8 cellular contexts compared by ENCODE assay signal in genomic region chr15:40593588-40594428, GRCh38. TPM values are rescaled to one million over a fixed set of nuclear protein-coding genes. Genes with fewer than 3 reads are reported as not detected.
DNase-seq lines count a peak whose midpoint lies in the region; ATAC-seq lines count a peak whose summit lies in the region.

A gene with protein sequence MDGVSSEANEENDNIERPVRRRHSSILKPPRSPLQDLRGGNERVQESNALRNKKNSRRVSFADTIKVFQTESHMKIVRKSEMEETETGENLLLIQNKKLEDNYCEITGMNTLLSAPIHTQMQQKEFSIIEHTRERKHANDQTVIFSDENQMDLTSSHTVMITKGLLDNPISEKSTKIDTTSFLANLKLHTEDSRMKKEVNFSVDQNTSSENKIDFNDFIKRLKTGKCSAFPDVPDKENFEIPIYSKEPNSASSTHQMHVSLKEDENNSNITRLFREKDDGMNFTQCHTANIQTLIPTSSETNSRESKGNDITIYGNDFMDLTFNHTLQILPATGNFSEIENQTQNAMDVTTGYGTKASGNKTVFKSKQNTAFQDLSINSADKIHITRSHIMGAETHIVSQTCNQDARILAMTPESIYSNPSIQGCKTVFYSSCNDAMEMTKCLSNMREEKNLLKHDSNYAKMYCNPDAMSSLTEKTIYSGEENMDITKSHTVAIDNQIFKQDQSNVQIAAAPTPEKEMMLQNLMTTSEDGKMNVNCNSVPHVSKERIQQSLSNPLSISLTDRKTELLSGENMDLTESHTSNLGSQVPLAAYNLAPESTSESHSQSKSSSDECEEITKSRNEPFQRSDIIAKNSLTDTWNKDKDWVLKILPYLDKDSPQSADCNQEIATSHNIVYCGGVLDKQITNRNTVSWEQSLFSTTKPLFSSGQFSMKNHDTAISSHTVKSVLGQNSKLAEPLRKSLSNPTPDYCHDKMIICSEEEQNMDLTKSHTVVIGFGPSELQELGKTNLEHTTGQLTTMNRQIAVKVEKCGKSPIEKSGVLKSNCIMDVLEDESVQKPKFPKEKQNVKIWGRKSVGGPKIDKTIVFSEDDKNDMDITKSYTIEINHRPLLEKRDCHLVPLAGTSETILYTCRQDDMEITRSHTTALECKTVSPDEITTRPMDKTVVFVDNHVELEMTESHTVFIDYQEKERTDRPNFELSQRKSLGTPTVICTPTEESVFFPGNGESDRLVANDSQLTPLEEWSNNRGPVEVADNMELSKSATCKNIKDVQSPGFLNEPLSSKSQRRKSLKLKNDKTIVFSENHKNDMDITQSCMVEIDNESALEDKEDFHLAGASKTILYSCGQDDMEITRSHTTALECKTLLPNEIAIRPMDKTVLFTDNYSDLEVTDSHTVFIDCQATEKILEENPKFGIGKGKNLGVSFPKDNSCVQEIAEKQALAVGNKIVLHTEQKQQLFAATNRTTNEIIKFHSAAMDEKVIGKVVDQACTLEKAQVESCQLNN (N-terminal part only) (plus strand): TSS chr15:40594249. CDS start chr15:40602932, 8,683 bp downstream.

- DNase-seq in NCI-H748 (lab: John Stamatoyannopoulos, UW; ENCODE audit: unreplicated experiment) (peak; percentile 89), dedifferentiated amniotic fluid mesenchymal stem cell (ENCODE audit: extremely low spot score) (peak; percentile 90), left colon (peak; percentile 88 to 90)
- peak; percentile 92 for DNase-seq in activated CD4-positive, alpha-beta T cell treated with anti-CD3 and anti-CD28 coated beads, Interleukin-2, amount 10 ng/mL, durations not matched to agents 7 days and 5 days
- peak; percentile 80 to 87 for DNase-seq in stimulated activated CD4-positive, alpha-beta T cell treated with anti-CD3 and anti-CD28 coated beads, Interleukin-1b, Interleukin-23, amount 100 ng/mL, for 4 hours (ENCODE audit: low read depth in 2 of 2)

- POLR2A ChIA-PET in activated CD4-positive, alpha-beta T cell treated with anti-CD3 and anti-CD28 coated beads, Interleukin-2, amount 10 ng/mL, durations not matched to agents 7 days and 5 days (lab: Charles Lee), result no interaction called here

- peaks cover 10 to 43% (median 32%) of the 10 kb centered on the region in 10 experiments for H3K4me1 ChIP-seq in BLaER1 treated with 17β-estradiol and CSF1 and Interleukin-3, amounts not matched to agents 10 nM and 100 nM

- H3K4me2 ChIP-seq in BLaER1 treated with 17β-estradiol and CSF1 and Interleukin-3, amounts not matched to agents 10 nM and 100 nM, result peak within 1 kb of the TSS; percentile 74 to 94 (median 87)

- H3K27ac Mint-ChIP-seq in activated CD4-positive, alpha-beta T cell treated with anti-CD3 and anti-CD28 coated beads, Interleukin-2, amount 10 ng/mL, durations not matched to agents 7 days and 5 days, result peak within 1 kb of the TSS; percentile 97

- peak within 1 kb of the TSS; percentile 84 to 97 (median 91) for H3K9ac ChIP-seq in BLaER1 treated with 17β-estradiol and CSF1 and Interleukin-3, amounts not matched to agents 10 nM and 100 nM

- H3K4me3 Mint-ChIP-seq in activated CD4-positive, alpha-beta T cell treated with anti-CD3 and anti-CD28 coated beads, Interleukin-2, amount 10 ng/mL, durations not matched to agents 7 days and 5 days, result peak within 1 kb of the TSS; percentile 85

- ATAC-seq in GM19351 (IDR thresholded peaks at IDR 0.05; ENCODE audit: unreplicated experiment) (peak; percentile 69), HG03521 (IDR thresholded peaks at IDR 0.05; ENCODE audit: unreplicated experiment) (peak; percentile 61), left colon (peak; percentile 88)

- no peaks in the 10 kb centered on the region for H3K9me3 Mint-ChIP-seq in activated CD4-positive, alpha-beta T cell treated with anti-CD3 and anti-CD28 coated beads, Interleukin-2, amount 10 ng/mL, durations not matched to agents 7 days and 5 days

- H3K27me3 Mint-ChIP-seq in activated CD4-positive, alpha-beta T cell treated with anti-CD3 and anti-CD28 coated beads, Interleukin-2, amount 10 ng/mL, durations not matched to agents 7 days and 5 days, result peaks cover 7% of the 10 kb centered on the region

- peaks cover 0 to 11% (median 0%) of the 10 kb centered on the region in 11 experiments; a peak in 6 of 22 replicates for H3K36me3 ChIP-seq in BLaER1 treated with 17β-estradiol and CSF1 and Interleukin-3, amounts not matched to agents 10 nM and 100 nM

- peak within 1 kb of the TSS; percentile 59 to 94 (median 83) for H3K4me3 ChIP-seq in BLaER1 treated with 17β-estradiol and CSF1 and Interleukin-3, amounts not matched to agents 10 nM and 100 nM

- H3K4me1 Mint-ChIP-seq in activated CD4-positive, alpha-beta T cell treated with anti-CD3 and anti-CD28 coated beads, Interleukin-2, amount 10 ng/mL, durations not matched to agents 7 days and 5 days, result peaks cover 41% of the 10 kb centered on the region

- no peaks in the 10 kb centered on the region for H3K9me3 ChIP-seq in BLaER1 treated with 17β-estradiol and CSF1 and Interleukin-3, amounts not matched to agents 10 nM and 100 nM (replicated peaks in 1 of 11)

- H4K20me1 ChIP-seq in BLaER1 treated with 17β-estradiol and CSF1 and Interleukin-3, amounts not matched to agents 10 nM and 100 nM, result no peaks in the 10 kb centered on the region

- peak within 1 kb of the TSS; percentile 88 to 99 (median 92) for H3K27ac ChIP-seq in BLaER1 treated with 17β-estradiol and CSF1 and Interleukin-3, amounts not matched to agents 10 nM and 100 nM

- H3K36me3 Mint-ChIP-seq in activated CD4-positive, alpha-beta T cell treated with anti-CD3 and anti-CD28 coated beads, Interleukin-2, amount 10 ng/mL, durations not matched to agents 7 days and 5 days (ENCODE audit: low read depth), result peaks cover 14% of the 10 kb centered on the region

- no peaks in the 10 kb centered on the region for H3K27me3 ChIP-seq in BLaER1 treated with 17β-estradiol and CSF1 and Interleukin-3, amounts not matched to agents 10 nM and 100 nM

- intact Hi-C loops in left colon (cut with DNase I, micrococcal nuclease), result no loop called here

- CTCF ChIA-PET in activated CD4-positive, alpha-beta T cell treated with anti-CD3 and anti-CD28 coated beads, Interleukin-2, amount 10 ng/mL, durations not matched to agents 7 days and 5 days (lab: Charles Lee), result interaction anchor here (0.9 to 1.0 kb wide), 2 partner anchors 12 to 57 kb away, joined by 4 read pairs; no protein-coding TSS in a partner anchor

RNA-seq across cellular contexts. Expression of the gene that starts here (rescaled TPM):
- 10 to 100 TPM; 62.2 to 69.0 TPM for total RNA-seq in activated CD4-positive, alpha-beta T cell treated with anti-CD3 and anti-CD28 coated beads, Interleukin-2, amount 10 ng/mL, durations not matched to agents 7 days and 5 days
- 1 to 10 TPM; 2.4 to 8.0 TPM for total RNA-seq in left colon

Comparison
In these comparisons a context has a peak if more than half of its experiments do, and no peak if none do; other contexts are left out.
1. Peak in every context shown above with its lines: DNase-seq, ATAC-seq, H3K4me3 ChIP-seq and H3K27ac ChIP-seq.
2. RNA of the gene that starts here (total RNA-seq): 62.2 to 69.0 TPM in activated CD4-positive, alpha-beta T cell treated with anti-CD3 and anti-CD28 coated beads, Interleukin-2, amount 10 ng/mL, durations not matched to agents 7 days and 5 days; 2.4 to 8.0 TPM in left colon; every median in the first group is over 4 times any median in the second.